In the genomic region with DNA sequence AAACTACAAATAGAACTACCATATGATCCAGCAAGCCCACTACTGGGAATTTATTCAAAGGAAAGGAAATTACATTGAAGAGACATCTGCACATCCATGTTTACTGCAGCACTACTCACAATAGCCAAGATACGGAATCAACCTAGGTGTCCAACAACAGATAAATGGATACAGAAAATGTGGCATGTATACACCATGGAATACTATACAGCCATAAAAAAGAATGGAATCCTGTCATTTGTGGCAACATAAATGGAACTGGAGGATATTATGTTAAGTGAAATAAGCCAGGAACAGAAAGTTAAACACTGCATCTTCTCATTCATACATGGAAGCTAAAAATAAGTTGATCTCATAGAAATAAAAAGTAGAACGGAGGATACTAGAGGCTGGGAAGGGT, we compare ENCODE assay signal across 1 cellular context.
TF ChIP-seq lines count a peak whose summit lies in the region.

No MANE protein-coding gene starts in this region.

TF ChIP-seq in H1, 55 proteins besides CTCF, POLR2A, EP300 and RAD21:
- TF ChIP-seq TBP (IDR thresholded peaks at IDR 0.05; ENCODE audit: low read depth, low read length) (no peak), KDM1A (IDR thresholded peaks at IDR 0.05; ENCODE audit: borderline replicate concordance, low read length) (0 out of 2 replicates have a peak, but pooled peaks have one; percentile 25), CBX8 (IDR thresholded peaks at IDR 0.05; ENCODE audit: borderline replicate concordance, low read depth, low read length) (no peak), CHD2 (IDR thresholded peaks at IDR 0.05; ENCODE audit: low read length) (no peak)
